Comparison of ENCODE assay signal across 1 cellular context in the genomic region with DNA sequence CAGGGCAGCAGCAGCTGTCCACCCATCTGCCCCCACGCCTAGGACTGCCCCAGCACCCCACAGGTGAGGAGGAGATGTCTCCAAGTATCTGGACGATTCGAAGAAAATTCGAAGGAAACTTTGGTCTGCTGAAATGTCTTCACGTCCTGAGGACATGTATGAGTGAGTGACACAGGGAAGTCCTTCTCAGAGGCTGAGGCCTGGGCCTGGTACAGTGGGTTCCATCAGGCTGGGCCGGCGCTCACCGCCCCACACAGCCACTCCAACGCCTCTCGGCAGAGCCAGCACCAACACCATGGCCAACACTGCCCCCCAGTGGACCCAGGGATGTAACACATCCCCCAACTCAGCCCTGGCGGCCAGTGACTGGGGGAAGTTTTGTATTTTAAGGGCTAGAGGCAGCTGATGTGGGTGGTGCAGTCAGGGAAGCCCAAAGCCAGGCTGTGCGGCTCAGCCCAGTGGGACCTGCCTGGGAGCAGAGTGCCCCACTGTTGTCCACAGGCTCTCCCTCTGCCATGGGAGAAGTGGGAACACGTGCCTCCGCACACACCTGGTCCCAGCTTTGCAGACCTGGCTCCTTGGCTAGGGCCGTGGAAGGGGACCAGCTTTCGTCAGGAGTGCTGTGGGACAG.
TF ChIP-seq lines count a peak whose summit lies in the region.

No MANE protein-coding gene starts in this region.

TF ChIP-seq in K562, 482 proteins besides CTCF, POLR2A, EP300 and RAD21 (continued from another document and continues in another):
- TF ChIP-seq, protein P1, sequence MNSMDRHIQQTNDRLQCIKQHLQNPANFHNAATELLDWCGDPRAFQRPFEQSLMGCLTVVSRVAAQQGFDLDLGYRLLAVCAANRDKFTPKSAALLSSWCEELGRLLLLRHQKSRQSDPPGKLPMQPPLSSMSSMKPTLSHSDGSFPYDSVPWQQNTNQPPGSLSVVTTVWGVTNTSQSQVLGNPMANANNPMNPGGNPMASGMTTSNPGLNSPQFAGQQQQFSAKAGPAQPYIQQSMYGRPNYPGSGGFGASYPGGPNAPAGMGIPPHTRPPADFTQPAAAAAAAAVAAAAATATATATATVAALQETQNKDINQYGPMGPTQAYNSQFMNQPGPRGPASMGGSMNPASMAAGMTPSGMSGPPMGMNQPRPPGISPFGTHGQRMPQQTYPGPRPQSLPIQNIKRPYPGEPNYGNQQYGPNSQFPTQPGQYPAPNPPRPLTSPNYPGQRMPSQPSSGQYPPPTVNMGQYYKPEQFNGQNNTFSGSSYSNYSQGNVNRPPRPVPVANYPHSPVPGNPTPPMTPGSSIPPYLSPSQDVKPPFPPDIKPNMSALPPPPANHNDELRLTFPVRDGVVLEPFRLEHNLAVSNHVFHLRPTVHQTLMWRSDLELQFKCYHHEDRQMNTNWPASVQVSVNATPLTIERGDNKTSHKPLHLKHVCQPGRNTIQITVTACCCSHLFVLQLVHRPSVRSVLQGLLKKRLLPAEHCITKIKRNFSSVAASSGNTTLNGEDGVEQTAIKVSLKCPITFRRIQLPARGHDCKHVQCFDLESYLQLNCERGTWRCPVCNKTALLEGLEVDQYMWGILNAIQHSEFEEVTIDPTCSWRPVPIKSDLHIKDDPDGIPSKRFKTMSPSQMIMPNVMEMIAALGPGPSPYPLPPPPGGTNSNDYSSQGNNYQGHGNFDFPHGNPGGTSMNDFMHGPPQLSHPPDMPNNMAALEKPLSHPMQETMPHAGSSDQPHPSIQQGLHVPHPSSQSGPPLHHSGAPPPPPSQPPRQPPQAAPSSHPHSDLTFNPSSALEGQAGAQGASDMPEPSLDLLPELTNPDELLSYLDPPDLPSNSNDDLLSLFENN (IDR thresholded peaks at IDR 0.05; ENCODE audit: low read depth in 2 of 2, low read length in 2 of 2) = no peak
- TF ChIP-seq CBX2 (IDR thresholded peaks at IDR 0.05; ENCODE audit: insufficient read depth, low read length, poor library complexity, severe bottlenecking) (no peak), RNF2 (IDR thresholded peaks at IDR 0.05) (no peak), ZNF407 (IDR thresholded peaks at IDR 0.05; ENCODE audit: low read depth) (no peak), SRSF3 (IDR thresholded peaks at IDR 0.05; ENCODE audit: insufficient read depth, low read length) (no peak), L3MBTL2 (IDR thresholded peaks at IDR 0.05) (peak; percentile 29; the same call in 1 of the 2 replicates), TRIM25 (IDR thresholded peaks at IDR 0.05; ENCODE audit: borderline replicate concordance) (no peak), MTA2 (IDR thresholded peaks at IDR 0.05; ENCODE audit: low read depth) (no peak), CXXC5 (CRISPR knock-in tag; IDR thresholded peaks at IDR 0.05) (peak; percentile 31), ZKSCAN1 (IDR thresholded peaks at IDR 0.05; ENCODE audit: low read depth, low read length) (0 out of 2 replicates have a peak, but pooled peaks have one; percentile 29), KLF16 (IDR thresholded peaks at IDR 0.05) (peak; percentile 61; the same call in 1 of the 2 replicates), STAG1 (CRISPR knock-in tag; IDR thresholded peaks at IDR 0.05; ENCODE audit: borderline replicate concordance) (peak; percentile 84; the same call in 1 of the 2 replicates), TEAD4 (IDR thresholded peaks at IDR 0.05; ENCODE audit: low read length) (no peak; the same call in 1 of the 2 replicates), TEAD4 (CRISPR knock-in tag; IDR thresholded peaks at IDR 0.05; ENCODE audit: borderline replicate concordance) (no peak), POLR2AphosphoS5 (IDR thresholded peaks at IDR 0.05; ENCODE audit: control insufficient read depth, insufficient read depth, low read depth, low read length) (no peak), CC2D1A (IDR thresholded peaks at IDR 0.05) (peak; percentile 73; the same call in 1 of the 2 replicates), ZC3H8 (IDR thresholded peaks at IDR 0.05) (no peak), TAL1 (IDR thresholded peaks at IDR 0.05) (no peak)
- TF ChIP-seq, protein P2, sequence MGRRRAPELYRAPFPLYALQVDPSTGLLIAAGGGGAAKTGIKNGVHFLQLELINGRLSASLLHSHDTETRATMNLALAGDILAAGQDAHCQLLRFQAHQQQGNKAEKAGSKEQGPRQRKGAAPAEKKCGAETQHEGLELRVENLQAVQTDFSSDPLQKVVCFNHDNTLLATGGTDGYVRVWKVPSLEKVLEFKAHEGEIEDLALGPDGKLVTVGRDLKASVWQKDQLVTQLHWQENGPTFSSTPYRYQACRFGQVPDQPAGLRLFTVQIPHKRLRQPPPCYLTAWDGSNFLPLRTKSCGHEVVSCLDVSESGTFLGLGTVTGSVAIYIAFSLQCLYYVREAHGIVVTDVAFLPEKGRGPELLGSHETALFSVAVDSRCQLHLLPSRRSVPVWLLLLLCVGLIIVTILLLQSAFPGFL (CRISPR knock-in tag; IDR thresholded peaks at IDR 0.05) = no peak
- TF ChIP-seq, protein P3, sequence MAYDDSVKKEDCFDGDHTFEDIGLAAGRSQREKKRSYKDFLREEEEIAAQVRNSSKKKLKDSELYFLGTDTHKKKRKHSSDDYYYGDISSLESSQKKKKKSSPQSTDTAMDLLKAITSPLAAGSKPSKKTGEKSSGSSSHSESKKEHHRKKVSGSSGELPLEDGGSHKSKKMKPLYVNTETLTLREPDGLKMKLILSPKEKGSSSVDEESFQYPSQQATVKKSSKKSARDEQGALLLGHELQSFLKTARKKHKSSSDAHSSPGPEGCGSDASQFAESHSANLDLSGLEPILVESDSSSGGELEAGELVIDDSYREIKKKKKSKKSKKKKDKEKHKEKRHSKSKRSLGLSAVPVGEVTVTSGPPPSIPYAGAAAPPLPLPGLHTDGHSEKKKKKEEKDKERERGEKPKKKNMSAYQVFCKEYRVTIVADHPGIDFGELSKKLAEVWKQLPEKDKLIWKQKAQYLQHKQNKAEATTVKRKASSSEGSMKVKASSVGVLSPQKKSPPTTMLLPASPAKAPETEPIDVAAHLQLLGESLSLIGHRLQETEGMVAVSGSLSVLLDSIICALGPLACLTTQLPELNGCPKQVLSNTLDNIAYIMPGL (CRISPR knock-in tag; IDR thresholded peaks at IDR 0.05) = no peak
- TF ChIP-seq, protein P4, sequence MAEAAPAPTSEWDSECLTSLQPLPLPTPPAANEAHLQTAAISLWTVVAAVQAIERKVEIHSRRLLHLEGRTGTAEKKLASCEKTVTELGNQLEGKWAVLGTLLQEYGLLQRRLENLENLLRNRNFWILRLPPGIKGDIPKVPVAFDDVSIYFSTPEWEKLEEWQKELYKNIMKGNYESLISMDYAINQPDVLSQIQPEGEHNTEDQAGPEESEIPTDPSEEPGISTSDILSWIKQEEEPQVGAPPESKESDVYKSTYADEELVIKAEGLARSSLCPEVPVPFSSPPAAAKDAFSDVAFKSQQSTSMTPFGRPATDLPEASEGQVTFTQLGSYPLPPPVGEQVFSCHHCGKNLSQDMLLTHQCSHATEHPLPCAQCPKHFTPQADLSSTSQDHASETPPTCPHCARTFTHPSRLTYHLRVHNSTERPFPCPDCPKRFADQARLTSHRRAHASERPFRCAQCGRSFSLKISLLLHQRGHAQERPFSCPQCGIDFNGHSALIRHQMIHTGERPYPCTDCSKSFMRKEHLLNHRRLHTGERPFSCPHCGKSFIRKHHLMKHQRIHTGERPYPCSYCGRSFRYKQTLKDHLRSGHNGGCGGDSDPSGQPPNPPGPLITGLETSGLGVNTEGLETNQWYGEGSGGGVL (CRISPR knock-in tag; IDR thresholded peaks at IDR 0.05) = no peak
- TF ChIP-seq, protein P5, sequence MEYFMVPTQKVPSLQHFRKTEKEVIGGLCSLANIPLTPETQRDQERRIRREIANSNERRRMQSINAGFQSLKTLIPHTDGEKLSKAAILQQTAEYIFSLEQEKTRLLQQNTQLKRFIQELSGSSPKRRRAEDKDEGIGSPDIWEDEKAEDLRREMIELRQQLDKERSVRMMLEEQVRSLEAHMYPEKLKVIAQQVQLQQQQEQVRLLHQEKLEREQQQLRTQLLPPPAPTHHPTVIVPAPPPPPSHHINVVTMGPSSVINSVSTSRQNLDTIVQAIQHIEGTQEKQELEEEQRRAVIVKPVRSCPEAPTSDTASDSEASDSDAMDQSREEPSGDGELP (CRISPR knock-in tag; IDR thresholded peaks at IDR 0.05; ENCODE audit: borderline replicate concordance) = peak; percentile 85
- TF ChIP-seq, protein P6, sequence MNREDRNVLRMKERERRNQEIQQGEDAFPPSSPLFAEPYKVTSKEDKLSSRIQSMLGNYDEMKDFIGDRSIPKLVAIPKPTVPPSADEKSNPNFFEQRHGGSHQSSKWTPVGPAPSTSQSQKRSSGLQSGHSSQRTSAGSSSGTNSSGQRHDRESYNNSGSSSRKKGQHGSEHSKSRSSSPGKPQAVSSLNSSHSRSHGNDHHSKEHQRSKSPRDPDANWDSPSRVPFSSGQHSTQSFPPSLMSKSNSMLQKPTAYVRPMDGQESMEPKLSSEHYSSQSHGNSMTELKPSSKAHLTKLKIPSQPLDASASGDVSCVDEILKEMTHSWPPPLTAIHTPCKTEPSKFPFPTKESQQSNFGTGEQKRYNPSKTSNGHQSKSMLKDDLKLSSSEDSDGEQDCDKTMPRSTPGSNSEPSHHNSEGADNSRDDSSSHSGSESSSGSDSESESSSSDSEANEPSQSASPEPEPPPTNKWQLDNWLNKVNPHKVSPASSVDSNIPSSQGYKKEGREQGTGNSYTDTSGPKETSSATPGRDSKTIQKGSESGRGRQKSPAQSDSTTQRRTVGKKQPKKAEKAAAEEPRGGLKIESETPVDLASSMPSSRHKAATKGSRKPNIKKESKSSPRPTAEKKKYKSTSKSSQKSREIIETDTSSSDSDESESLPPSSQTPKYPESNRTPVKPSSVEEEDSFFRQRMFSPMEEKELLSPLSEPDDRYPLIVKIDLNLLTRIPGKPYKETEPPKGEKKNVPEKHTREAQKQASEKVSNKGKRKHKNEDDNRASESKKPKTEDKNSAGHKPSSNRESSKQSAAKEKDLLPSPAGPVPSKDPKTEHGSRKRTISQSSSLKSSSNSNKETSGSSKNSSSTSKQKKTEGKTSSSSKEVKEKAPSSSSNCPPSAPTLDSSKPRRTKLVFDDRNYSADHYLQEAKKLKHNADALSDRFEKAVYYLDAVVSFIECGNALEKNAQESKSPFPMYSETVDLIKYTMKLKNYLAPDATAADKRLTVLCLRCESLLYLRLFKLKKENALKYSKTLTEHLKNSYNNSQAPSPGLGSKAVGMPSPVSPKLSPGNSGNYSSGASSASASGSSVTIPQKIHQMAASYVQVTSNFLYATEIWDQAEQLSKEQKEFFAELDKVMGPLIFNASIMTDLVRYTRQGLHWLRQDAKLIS (CRISPR knock-in tag; IDR thresholded peaks at IDR 0.05) = 0 out of 2 replicates have a peak, but pooled peaks have one; percentile 40
